ENCODE assay signal across 1 cellular context in genomic region chr2:42851186-42851585, GRCh38.
TF ChIP-seq lines count a peak whose summit lies in the region.

No MANE protein-coding gene starts in this region.

TF ChIP-seq in HepG2, 621 proteins besides CTCF, POLR2A, EP300 and RAD21 (continued from another document):
- TF ChIP-seq THAP7 (CRISPR knock-in tag; IDR thresholded peaks at IDR 0.05): 0 out of 2 replicates have a peak, but pooled peaks have one; percentile 41
- no peak for TF ChIP-seq PBX3 (CRISPR knock-in tag; IDR thresholded peaks at IDR 0.05; ENCODE audit: borderline replicate concordance)
- no peak for TF ChIP-seq ZNF580 (CRISPR knock-in tag; IDR thresholded peaks at IDR 0.05; ENCODE audit: borderline replicate concordance, low read depth)
- TF ChIP-seq BATF2 (CRISPR knock-in tag; IDR thresholded peaks at IDR 0.05): no peak
- no peak for TF ChIP-seq SOX6 (IDR thresholded peaks at IDR 0.05)
- TF ChIP-seq SOX6 (CRISPR knock-in tag; IDR thresholded peaks at IDR 0.05): peak; percentile 30; the same call in 1 of the 2 replicates
- TF ChIP-seq ESRRA (CRISPR knock-in tag; IDR thresholded peaks at IDR 0.05; ENCODE audit: low read depth): no peak
- TF ChIP-seq LCORL (IDR thresholded peaks at IDR 0.05): no peak
- peak; percentile 35; the same call in 1 of the 2 replicates for TF ChIP-seq LCORL (CRISPR knock-in tag; IDR thresholded peaks at IDR 0.05)
- peak; percentile 82 for TF ChIP-seq PPARG (CRISPR knock-in tag; conservative IDR thresholded peaks at IDR 0.05)
- no peak for TF ChIP-seq ZFP90 (CRISPR knock-in tag; IDR thresholded peaks at IDR 0.05; ENCODE audit: borderline replicate concordance)
- no peak for TF ChIP-seq AGO1 (IDR thresholded peaks at IDR 0.05; ENCODE audit: low read depth, low read length, poor library complexity, severe bottlenecking)
- no peak for TF ChIP-seq MYNN (CRISPR knock-in tag; IDR thresholded peaks at IDR 0.05; ENCODE audit: low read depth)
- TF ChIP-seq RXRB (CRISPR knock-in tag; IDR thresholded peaks at IDR 0.05; ENCODE audit: borderline replicate concordance): peak; percentile 74; the same call in 1 of the 2 replicates
- TF ChIP-seq CAMTA2 (CRISPR knock-in tag; IDR thresholded peaks at IDR 0.05; ENCODE audit: borderline replicate concordance): no peak
- TF ChIP-seq ETS1 (CRISPR knock-in tag; IDR thresholded peaks at IDR 0.05): no peak
- TF ChIP-seq NR2F6 (IDR thresholded peaks at IDR 0.05): no peak
- no peak; the same call in 1 of the 2 replicates for TF ChIP-seq NR2F6 (CRISPR knock-in tag; IDR thresholded peaks at IDR 0.05)
- 0 out of 2 replicates have a peak, but pooled peaks have one; percentile 30 for TF ChIP-seq BORCS8-MEF2B (CRISPR knock-in tag; IDR thresholded peaks at IDR 0.05)
- no peak for TF ChIP-seq ZNF639 (CRISPR knock-in tag; conservative IDR thresholded peaks at IDR 0.05)
- no peak for TF ChIP-seq MIER3 (CRISPR knock-in tag; IDR thresholded peaks at IDR 0.05; ENCODE audit: borderline replicate concordance)
- no peak for TF ChIP-seq MED1 (CRISPR knock-in tag; IDR thresholded peaks at IDR 0.05)
- TF ChIP-seq ZNF276 (CRISPR knock-in tag; IDR thresholded peaks at IDR 0.05; ENCODE audit: low read depth): no peak
- peak; percentile 48 for TF ChIP-seq ZNF687 (CRISPR knock-in tag; IDR thresholded peaks at IDR 0.05)
- TF ChIP-seq ZKSCAN5 (CRISPR knock-in tag; IDR thresholded peaks at IDR 0.05): 0 out of 2 replicates have a peak, but pooled peaks have one; percentile 41
- TF ChIP-seq PAXIP1 (CRISPR knock-in tag; conservative IDR thresholded peaks at IDR 0.05): 0 out of 2 replicates have a peak, but pooled peaks have one; percentile 12
- 0 out of 2 replicates have a peak, but pooled peaks have one; percentile 33 for TF ChIP-seq ZNF563 (CRISPR knock-in tag; IDR thresholded peaks at IDR 0.05)
- 0 out of 2 replicates have a peak, but pooled peaks have one; percentile 21 for TF ChIP-seq ZNF362 (CRISPR knock-in tag; IDR thresholded peaks at IDR 0.05; ENCODE audit: borderline replicate concordance)
- no peak for TF ChIP-seq ZNF230 (CRISPR knock-in tag; IDR thresholded peaks at IDR 0.05)
- 0 out of 2 replicates have a peak, but pooled peaks have one; percentile 38 for TF ChIP-seq ZNF292 (CRISPR knock-in tag; IDR thresholded peaks at IDR 0.05; ENCODE audit: borderline replicate concordance, low read depth)
- 0 out of 2 replicates have a peak, but pooled peaks have one; percentile 14 for TF ChIP-seq SPEN (CRISPR knock-in tag; IDR thresholded peaks at IDR 0.05; ENCODE audit: low read depth)
- no peak for TF ChIP-seq TMF1 (CRISPR knock-in tag; IDR thresholded peaks at IDR 0.05; ENCODE audit: low read depth)
- no peak for TF ChIP-seq LBX2 (CRISPR knock-in tag; IDR thresholded peaks at IDR 0.05; ENCODE audit: borderline replicate concordance)
- TF ChIP-seq ZBTB34 (CRISPR knock-in tag; IDR thresholded peaks at IDR 0.05): no peak
- TF ChIP-seq RARA (CRISPR knock-in tag; IDR thresholded peaks at IDR 0.05): 0 out of 2 replicates have a peak, but pooled peaks have one; percentile 34
TF ChIP-seq in HepG2: peak in this region for 15.
